In genomic region chr1:4702464-4702863, GRCh38 we compare ENCODE assay signal across 15 cellular contexts. TPM values are rescaled to one million over a fixed set of nuclear protein-coding genes. Genes with fewer than 3 reads are reported as not detected.
DNase-seq lines count a peak whose midpoint lies in the region; ATAC-seq and TF ChIP-seq lines count a peak whose summit lies in the region.
"Had no signal": no experiment of that assay in that cellular context is flagged by ENCODE, and none has a peak within 500 bp of the region (broad histone marks: within the 10 kb centered on the region; RNA-seq: fewer than 3 reads in every experiment).

No MANE protein-coding gene starts in this region.

- no peak overlapping the region for H3K4me2 ChIP-seq in mesenchymal stem cell (ENCODE audit: low read length, poor library complexity, severe bottlenecking)
- H3K4me2 ChIP-seq: BLaER1 treated with 17β-estradiol and CSF1 and Interleukin-3, amounts not matched to agents 10 nM and 100 nM had no signal

- no peak overlapping the region for H4K91ac ChIP-seq in mesenchymal stem cell (ENCODE audit: low read length)

- H2BK5ac ChIP-seq in mesenchymal stem cell (ENCODE audit: low read depth, low read length, poor library complexity, severe bottlenecking) = no peak overlapping the region

- H3K9me3 ChIP-seq in right atrium auricular region = no peaks in the 10 kb centered on the region
- H3K9me3 ChIP-seq in mesenchymal stem cell (ENCODE audit: control insufficient read depth, low read length) = no peaks in the 10 kb centered on the region
- H3K9me3 ChIP-seq: BLaER1 treated with 17β-estradiol and CSF1 and Interleukin-3, amounts not matched to agents 10 nM and 100 nM; HAP-1 had no signal

- H3K27ac Mint-ChIP-seq in immature natural killer cell = no peak overlapping the region

- intact Hi-C loops in Right ventricle myocardium inferior (cut with DNase I) = no loop called here

- H2AFZ ChIP-seq in mesenchymal stem cell (ENCODE audit: low read depth, low read length) = no peak overlapping the region
- H2AFZ ChIP-seq: GM23248 had no signal

- H3K4me3 ChIP-seq in right atrium auricular region = no peak overlapping the region
- H3K4me3 ChIP-seq in mesenchymal stem cell (ENCODE audit: insufficient read depth in 1 of 2, low read depth in 1 of 2, low read length in 2 of 2) = no peak overlapping the region
- H3K4me3 ChIP-seq: BLaER1 treated with 17β-estradiol and CSF1 and Interleukin-3, amounts not matched to agents 10 nM and 100 nM; GM23248; HAP-1 had no signal

- no peak overlapping the region for H2AK5ac ChIP-seq in mesenchymal stem cell (ENCODE audit: low read length, severe bottlenecking)

- H3K18ac ChIP-seq in mesenchymal stem cell (ENCODE audit: low read depth in 1 of 2, low read length in 2 of 2) = no peak overlapping the region

- no peaks in the 10 kb centered on the region for H3K4me1 Mint-ChIP-seq in immature natural killer cell
- H3K4me1 Mint-ChIP-seq: CD4-positive, CD25-positive, alpha-beta regulatory T cell had no signal

- no peak overlapping the region for H2BK12ac ChIP-seq in mesenchymal stem cell (ENCODE audit: low read length in 2 of 2)

- H3K27ac ChIP-seq in right atrium auricular region (no peak overlapping the region), caudate nucleus (ENCODE audit: low read depth, low read length) (peak overlapping the region; percentile 46), foreskin keratinocyte (peak overlapping the region; percentile 97), mesenchymal stem cell (ENCODE audit: low read length, poor library complexity, severe bottlenecking) (no peak overlapping the region)
- H3K27ac ChIP-seq: BLaER1 treated with 17β-estradiol and CSF1 and Interleukin-3, amounts not matched to agents 10 nM and 100 nM; GM23248 had no signal

- H3K79me1 ChIP-seq in mesenchymal stem cell (replicated peaks; ENCODE audit: low read length, poor library complexity, severe bottlenecking) = no peaks in the 10 kb centered on the region

- no peaks in the 10 kb centered on the region for H3K27me3 ChIP-seq in right atrium auricular region
- no peaks in the 10 kb centered on the region for H3K27me3 ChIP-seq in foreskin keratinocyte
- no peaks in the 10 kb centered on the region for H3K27me3 ChIP-seq in mesenchymal stem cell (ENCODE audit: control insufficient read depth in 1 of 2, insufficient read depth in 1 of 2, low read length in 2 of 2)
- H3K27me3 ChIP-seq: BLaER1 treated with 17β-estradiol and CSF1 and Interleukin-3, amounts not matched to agents 10 nM and 100 nM had no signal

- no peak overlapping the region for H2BK15ac ChIP-seq in mesenchymal stem cell (ENCODE audit: low read depth, poor library complexity, severe bottlenecking)

- WGBS in mesenchymal stem cell = 86% methylated on average over 10 of the region's 12 CpGs

- no peak overlapping the region for H3K4me3 Mint-ChIP-seq in immature natural killer cell
- H3K4me3 Mint-ChIP-seq: CD4-positive, CD25-positive, alpha-beta regulatory T cell had no signal

- H3K36me3 ChIP-seq in right atrium auricular region (no peaks in the 10 kb centered on the region), mesenchymal stem cell (ENCODE audit: control insufficient read depth in 1 of 2, insufficient read depth in 2 of 2, low read depth in 1 of 2, low read length in 2 of 2) (no peaks in the 10 kb centered on the region)
- H3K36me3 ChIP-seq: BLaER1 treated with 17β-estradiol and CSF1 and Interleukin-3, amounts not matched to agents 10 nM and 100 nM; HAP-1 had no signal

- H3K4me1 ChIP-seq in right atrium auricular region (no peaks in the 10 kb centered on the region), foreskin keratinocyte (peaks cover 20% of the 10 kb centered on the region), mesenchymal stem cell (ENCODE audit: control insufficient read depth, insufficient read depth, low read depth, low read length) (no peaks in the 10 kb centered on the region)
- H3K4me1 ChIP-seq: HAP-1 had no signal

- H3K27me3 Mint-ChIP-seq in immature natural killer cell (ENCODE audit: low read depth in 3 of 3) = peaks cover 0 to 5% (median 0%) of the 10 kb centered on the region in 3 donors
- H3K27me3 Mint-ChIP-seq: CD4-positive, CD25-positive, alpha-beta regulatory T cell had no signal

- H3K36me3 Mint-ChIP-seq in immature natural killer cell = no peaks in the 10 kb centered on the region
- H3K36me3 Mint-ChIP-seq: CD4-positive, CD25-positive, alpha-beta regulatory T cell had no signal

- no peak for TF ChIP-seq CTCF in right atrium auricular region (IDR thresholded peaks at IDR 0.05)
- TF ChIP-seq CTCF in foreskin keratinocyte (conservative IDR thresholded peaks at IDR 0.05) = no peak

- H2BK120ac ChIP-seq in mesenchymal stem cell (ENCODE audit: low read depth, low read length) = no peak overlapping the region

- H3K23ac ChIP-seq in mesenchymal stem cell (ENCODE audit: low read length in 2 of 2) = no peak overlapping the region

- H3K14ac ChIP-seq in mesenchymal stem cell (ENCODE audit: low read length in 2 of 2) = no peak overlapping the region

- no peak overlapping the region for H3K9ac ChIP-seq in mesenchymal stem cell (ENCODE audit: low read length)
- H3K9ac ChIP-seq: BLaER1 treated with 17β-estradiol and CSF1 and Interleukin-3, amounts not matched to agents 10 nM and 100 nM; GM23248 had no signal

- DNase-seq in Right ventricle myocardium inferior (ENCODE audit: missing footprints) (peak; percentile 53), right atrium auricular region (ENCODE audit: low spot score) (no peak), caudate nucleus (lab: John Stamatoyannopoulos, UW) (no peak), foreskin keratinocyte (no peak), mesenchymal stem cell (no peak), immature natural killer cell (no peak)
- DNase-seq: 8988T; CD4-positive, CD25-positive, alpha-beta regulatory T cell; DMS53; GF-D8 had no signal

- ATAC-seq in Right ventricle myocardium inferior (no peak), foreskin keratinocyte (peak; percentile 5), GM19455 (IDR thresholded peaks at IDR 0.05; ENCODE audit: unreplicated experiment) (no peak)

- H4K8ac ChIP-seq in mesenchymal stem cell (ENCODE audit: low read length) = no peak overlapping the region

- H3K4ac ChIP-seq in mesenchymal stem cell (ENCODE audit: low read depth in 1 of 2, low read length in 2 of 2) = no peak overlapping the region

- no peaks in the 10 kb centered on the region for H3K9me3 Mint-ChIP-seq in immature natural killer cell

RNA-seq across cellular contexts. Expression of gene AJAP1, which starts 48.1 kb away (rescaled TPM):
- total RNA-seq in Right ventricle myocardium inferior = not detected
- under 1 TPM; 0.04 to 0.08 TPM for total RNA-seq in right atrium auricular region
- 13.0 and 13.4 TPM in 2 replicates for total RNA-seq in foreskin keratinocyte
- polyA plus RNA-seq in foreskin keratinocyte = 6.4 and 7.9 TPM in 2 replicates
- polyA plus RNA-seq in mesenchymal stem cell (2013, experiment 1 of 2) = not detected
- polyA plus RNA-seq in mesenchymal stem cell (2013, experiment 2 of 2) = not detected
- not detected for polyA plus RNA-seq in immature natural killer cell
- total RNA-seq: HT-29 had no signal

Comparison
In these comparisons a context has a peak if more than half of its experiments do, and no peak if none do; other contexts are left out.
1. H3K27ac ChIP-seq: peak in caudate nucleus (single experiment) and foreskin keratinocyte (single experiment); none in right atrium auricular region (0 of 2) and mesenchymal stem cell (single experiment).
2. RNA of gene AJAP1, which starts 48.1 kb away (total RNA-seq): 13.0 to 13.4 TPM in foreskin keratinocyte; 0.04 to 0.08 TPM in right atrium auricular region and not detected in Right ventricle myocardium inferior (single experiment); every median in the first group is over 10 times any median in the second.